8 cellular contexts compared by ENCODE assay signal in the genomic region with DNA sequence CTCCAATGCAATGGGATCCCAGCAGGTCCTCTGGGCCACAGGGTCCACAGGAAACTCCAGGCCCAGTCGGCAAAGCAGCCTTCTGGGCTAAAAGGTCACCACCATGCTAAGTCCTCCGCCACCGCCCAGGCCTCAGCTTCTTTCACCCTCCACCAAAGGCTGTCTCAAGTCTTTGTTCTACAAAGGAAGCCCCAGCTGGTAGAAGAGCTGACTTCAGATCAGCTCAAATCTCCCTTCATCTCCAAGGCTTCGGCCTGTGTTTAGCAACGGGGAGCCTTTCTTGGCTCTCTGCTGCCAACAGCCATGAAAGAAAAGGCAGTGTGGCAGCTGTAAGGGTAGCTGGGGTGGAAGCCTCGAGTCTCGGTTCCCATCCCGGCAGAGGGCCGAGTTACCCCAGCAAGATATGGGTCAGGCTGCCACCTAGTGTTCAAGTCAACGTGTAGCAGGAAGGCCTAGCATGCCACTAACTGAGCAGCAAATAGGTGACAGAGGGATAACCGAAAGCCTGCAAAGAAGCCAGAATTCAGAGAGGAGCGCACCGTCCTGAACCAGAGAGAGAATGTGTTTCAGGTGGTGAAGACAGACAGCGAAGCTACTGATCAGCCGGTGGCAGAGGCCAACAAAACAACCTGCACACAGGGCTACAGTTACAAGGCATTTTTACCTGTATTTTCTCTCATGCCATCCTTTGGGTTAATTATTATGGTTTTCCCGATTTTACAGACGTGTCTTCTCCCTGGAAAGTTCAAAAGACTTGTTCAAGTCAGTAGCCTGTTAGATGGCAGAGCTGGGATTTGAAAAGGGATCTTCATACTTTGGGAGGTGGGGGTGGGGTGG. TPM values are rescaled to one million over a fixed set of nuclear protein-coding genes. Genes with fewer than 3 reads are reported as not detected.
DNase-seq lines count a peak whose midpoint lies in the region; ATAC-seq and TF ChIP-seq lines count a peak whose summit lies in the region.

No MANE protein-coding gene starts in this region.

- DNase-seq in CD1c-positive myeloid dendritic cell (ENCODE audit: extremely low spot score) (peak; percentile 77), GM19238 (ENCODE audit: insufficient read length, low spot score) (peak; percentile 73), NCI-H774 (lab: John Stamatoyannopoulos, UW) (peak; percentile 7), endodermal cell (peak; percentile 79), naive B cell (peak; percentile 48)
- peak; percentile 72 for DNase-seq in activated CD4-positive, alpha-beta memory T cell treated with anti-CD3 and anti-CD28 coated beads, Interleukin-2, amount 10 ng/mL, durations not matched to agents 7 days and 5 days

- no peak overlapping the region for H3K4me3 Mint-ChIP-seq in activated CD4-positive, alpha-beta memory T cell treated with anti-CD3 and anti-CD28 coated beads, Interleukin-2, amount 10 ng/mL, durations not matched to agents 7 days and 5 days
- H3K4me3 Mint-ChIP-seq in endodermal cell (no peak overlapping the region), naive B cell (peak overlapping the region in 1 of 8 donors; percentile 54)
- no peak overlapping the region for H3K4me3 Mint-ChIP-seq in stimulated activated memory B cell treated with anti-CD40 and anti-IgM and Interleukin-4, amounts not matched to agents 10 μg/mL and 1 μg/mL and 100 μg/mL, for 72 hours

- H3K4me1 Mint-ChIP-seq in activated CD4-positive, alpha-beta memory T cell treated with anti-CD3 and anti-CD28 coated beads, Interleukin-2, amount 10 ng/mL, durations not matched to agents 7 days and 5 days, result peaks cover 2% of the 10 kb centered on the region
- H3K4me1 Mint-ChIP-seq in endodermal cell (no peaks in the 10 kb centered on the region), naive B cell (peaks cover 4 to 6% (median 4%) of the 10 kb centered on the region in 3 donors)
- H3K4me1 Mint-ChIP-seq in stimulated activated memory B cell treated with anti-CD40 and anti-IgM and Interleukin-4, amounts not matched to agents 10 μg/mL and 1 μg/mL and 100 μg/mL, for 72 hours, result peaks cover 7% of the 10 kb centered on the region

- no peak overlapping the region for H3K27ac Mint-ChIP-seq in activated CD4-positive, alpha-beta memory T cell treated with anti-CD3 and anti-CD28 coated beads, Interleukin-2, amount 10 ng/mL, durations not matched to agents 7 days and 5 days
- no peak overlapping the region for H3K27ac Mint-ChIP-seq in endodermal cell
- H3K27ac Mint-ChIP-seq in naive B cell, result peak overlapping the region in 1 of 6 donors; percentile 28
- no peak overlapping the region for H3K27ac Mint-ChIP-seq in stimulated activated memory B cell treated with anti-CD40 and anti-IgM and Interleukin-4, amounts not matched to agents 10 μg/mL and 1 μg/mL and 100 μg/mL, for 72 hours

- H3K4me1 ChIP-seq in endodermal cell (ENCODE audit: control insufficient read depth, insufficient read depth, low read length), result no peaks in the 10 kb centered on the region

- peaks cover 25% of the 10 kb centered on the region for H3K27me3 Mint-ChIP-seq in activated CD4-positive, alpha-beta memory T cell treated with anti-CD3 and anti-CD28 coated beads, Interleukin-2, amount 10 ng/mL, durations not matched to agents 7 days and 5 days
- H3K27me3 Mint-ChIP-seq in endodermal cell (ENCODE audit: insufficient read depth) (no peaks in the 10 kb centered on the region), naive B cell (peaks cover 29 to 42% (median 37%) of the 10 kb centered on the region in 3 donors)
- H3K27me3 Mint-ChIP-seq in stimulated activated memory B cell treated with anti-CD40 and anti-IgM and Interleukin-4, amounts not matched to agents 10 μg/mL and 1 μg/mL and 100 μg/mL, for 72 hours, result peaks cover 36% of the 10 kb centered on the region

- CTCF ChIA-PET in activated CD4-positive, alpha-beta memory T cell treated with anti-CD3 and anti-CD28 coated beads, Interleukin-2, amount 10 ng/mL, durations not matched to agents 7 days and 5 days (lab: Charles Lee), result interaction anchor here (0.5 to 2.0 kb wide), 11 partner anchors 8 to 1686 kb away, joined by 3 to 30 read pairs (median 4); no protein-coding TSS in a partner anchor

- H3K36me3 Mint-ChIP-seq in activated CD4-positive, alpha-beta memory T cell treated with anti-CD3 and anti-CD28 coated beads, Interleukin-2, amount 10 ng/mL, durations not matched to agents 7 days and 5 days (ENCODE audit: low read depth), result no peaks in the 10 kb centered on the region
- H3K36me3 Mint-ChIP-seq in endodermal cell (ENCODE audit: low read depth) (no peaks in the 10 kb centered on the region), naive B cell (no peaks in the 10 kb centered on the region)
- no peaks in the 10 kb centered on the region for H3K36me3 Mint-ChIP-seq in stimulated activated memory B cell treated with anti-CD40 and anti-IgM and Interleukin-4, amounts not matched to agents 10 μg/mL and 1 μg/mL and 100 μg/mL, for 72 hours

- peak; percentile 65 for TF ChIP-seq CTCF in endodermal cell (conservative IDR thresholded peaks at IDR 0.05)

- no peak overlapping the region for H3K4me3 ChIP-seq in endodermal cell (ENCODE audit: low read length)

- no peaks in the 10 kb centered on the region for H3K27me3 ChIP-seq in endodermal cell (ENCODE audit: control insufficient read depth, insufficient read depth, low read length, poor library complexity, severe bottlenecking)

- no peaks in the 10 kb centered on the region for H3K36me3 ChIP-seq in endodermal cell (ENCODE audit: control insufficient read depth, insufficient read depth, low read length)

- 48 to 56% methylated on average over 11 to 17 of the region's 17 CpGs for WGBS in endodermal cell (ENCODE audit: insufficient coverage in 1 of 2, insufficient read length in 1 of 2), 2 experiments

- ATAC-seq in HG03354 (IDR thresholded peaks at IDR 0.05; ENCODE audit: poor library complexity, severe bottlenecking, unreplicated experiment), result peak; percentile 95
- peak; percentile 97 to 99 for ATAC-seq in naive B cell (ENCODE audit: low read depth in 2 of 2)
- ATAC-seq in stimulated activated memory B cell treated with anti-CD40 and anti-IgM and Interleukin-4, amounts not matched to agents 10 μg/mL and 1 μg/mL and 100 μg/mL, for 72 hours, result peak; percentile 96

- peaks cover 80% of the 10 kb centered on the region for H3K9me3 ChIP-seq in endodermal cell (ENCODE audit: control insufficient read depth, low read length)

- no peaks in the 10 kb centered on the region for H3K9me3 Mint-ChIP-seq in activated CD4-positive, alpha-beta memory T cell treated with anti-CD3 and anti-CD28 coated beads, Interleukin-2, amount 10 ng/mL, durations not matched to agents 7 days and 5 days
- peaks cover 89% of the 10 kb centered on the region for H3K9me3 Mint-ChIP-seq in endodermal cell
- no peaks in the 10 kb centered on the region for H3K9me3 Mint-ChIP-seq in naive B cell
- no peaks in the 10 kb centered on the region for H3K9me3 Mint-ChIP-seq in stimulated activated memory B cell treated with anti-CD40 and anti-IgM and Interleukin-4, amounts not matched to agents 10 μg/mL and 1 μg/mL and 100 μg/mL, for 72 hours

- no peak overlapping the region for H3K9ac ChIP-seq in endodermal cell (ENCODE audit: extremely low read depth, low read length, poor library complexity, severe bottlenecking)

- no peak overlapping the region for H3K27ac ChIP-seq in endodermal cell (ENCODE audit: low read depth, low read length)

- POLR2A ChIA-PET in activated CD4-positive, alpha-beta memory T cell treated with anti-CD3 and anti-CD28 coated beads, Interleukin-2, amount 10 ng/mL, durations not matched to agents 7 days and 5 days (lab: Charles Lee), result interaction anchor here (1.0 kb wide), 1 partner anchor 29 kb away, joined by 3 read pairs; no protein-coding TSS in a partner anchor

RNA-seq across cellular contexts. Expression of gene CRNN, which starts 26.8 kb away (rescaled TPM):
- not detected for total RNA-seq in activated CD4-positive, alpha-beta memory T cell treated with anti-CD3 and anti-CD28 coated beads, Interleukin-2, amount 10 ng/mL, durations not matched to agents 7 days and 5 days
- total RNA-seq in endodermal cell, result not detected
- polyA plus RNA-seq in endodermal cell (2013, experiment 1 of 2), result not detected
- polyA plus RNA-seq in endodermal cell (2013, experiment 2 of 2), result not detected
- polyA plus RNA-seq in naive B cell (ENCODE audit: low read depth in 6 of 6), result not detected

Comparison
In these comparisons a context has a peak if more than half of its experiments do, and no peak if none do; other contexts are left out.
1. DNase-seq: peak in every context shown above with its lines; median percentile 79 in endodermal cell; 77 in CD1c-positive myeloid dendritic cell; 73 in GM19238; 72 in activated CD4-positive, alpha-beta memory T cell treated with anti-CD3 and anti-CD28 coated beads, Interleukin-2, amount 10 ng/mL, durations not matched to agents 7 days and 5 days; 48 in naive B cell; 7 in NCI-H774.